Comparison of ENCODE assay signal across 1 cellular context in the genomic region with DNA sequence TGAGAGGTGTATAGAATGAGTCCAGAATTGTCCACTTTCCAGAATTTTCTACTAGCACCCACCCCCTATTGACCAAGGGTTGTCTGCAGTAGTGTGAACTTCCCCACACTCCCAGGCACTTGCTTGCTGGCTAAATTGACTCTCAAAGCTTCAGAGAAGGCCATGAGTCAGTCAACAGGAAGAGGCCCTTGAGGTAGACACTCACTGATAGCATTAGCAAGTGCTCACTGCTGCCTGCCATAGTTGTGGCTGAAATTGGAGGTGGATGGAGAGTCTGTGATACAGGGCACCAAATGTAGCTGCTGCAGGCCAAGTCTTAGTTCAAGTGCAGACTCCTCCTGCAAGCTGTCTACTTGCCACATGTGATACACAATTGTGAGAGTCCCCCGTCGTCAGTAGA.
TF ChIP-seq lines count a peak whose summit lies in the region.

No MANE protein-coding gene starts in this region.

TF ChIP-seq in GM23338, 12 proteins besides CTCF, POLR2A, EP300 and RAD21 (continued from another document):
- TF ChIP-seq, protein P1, sequence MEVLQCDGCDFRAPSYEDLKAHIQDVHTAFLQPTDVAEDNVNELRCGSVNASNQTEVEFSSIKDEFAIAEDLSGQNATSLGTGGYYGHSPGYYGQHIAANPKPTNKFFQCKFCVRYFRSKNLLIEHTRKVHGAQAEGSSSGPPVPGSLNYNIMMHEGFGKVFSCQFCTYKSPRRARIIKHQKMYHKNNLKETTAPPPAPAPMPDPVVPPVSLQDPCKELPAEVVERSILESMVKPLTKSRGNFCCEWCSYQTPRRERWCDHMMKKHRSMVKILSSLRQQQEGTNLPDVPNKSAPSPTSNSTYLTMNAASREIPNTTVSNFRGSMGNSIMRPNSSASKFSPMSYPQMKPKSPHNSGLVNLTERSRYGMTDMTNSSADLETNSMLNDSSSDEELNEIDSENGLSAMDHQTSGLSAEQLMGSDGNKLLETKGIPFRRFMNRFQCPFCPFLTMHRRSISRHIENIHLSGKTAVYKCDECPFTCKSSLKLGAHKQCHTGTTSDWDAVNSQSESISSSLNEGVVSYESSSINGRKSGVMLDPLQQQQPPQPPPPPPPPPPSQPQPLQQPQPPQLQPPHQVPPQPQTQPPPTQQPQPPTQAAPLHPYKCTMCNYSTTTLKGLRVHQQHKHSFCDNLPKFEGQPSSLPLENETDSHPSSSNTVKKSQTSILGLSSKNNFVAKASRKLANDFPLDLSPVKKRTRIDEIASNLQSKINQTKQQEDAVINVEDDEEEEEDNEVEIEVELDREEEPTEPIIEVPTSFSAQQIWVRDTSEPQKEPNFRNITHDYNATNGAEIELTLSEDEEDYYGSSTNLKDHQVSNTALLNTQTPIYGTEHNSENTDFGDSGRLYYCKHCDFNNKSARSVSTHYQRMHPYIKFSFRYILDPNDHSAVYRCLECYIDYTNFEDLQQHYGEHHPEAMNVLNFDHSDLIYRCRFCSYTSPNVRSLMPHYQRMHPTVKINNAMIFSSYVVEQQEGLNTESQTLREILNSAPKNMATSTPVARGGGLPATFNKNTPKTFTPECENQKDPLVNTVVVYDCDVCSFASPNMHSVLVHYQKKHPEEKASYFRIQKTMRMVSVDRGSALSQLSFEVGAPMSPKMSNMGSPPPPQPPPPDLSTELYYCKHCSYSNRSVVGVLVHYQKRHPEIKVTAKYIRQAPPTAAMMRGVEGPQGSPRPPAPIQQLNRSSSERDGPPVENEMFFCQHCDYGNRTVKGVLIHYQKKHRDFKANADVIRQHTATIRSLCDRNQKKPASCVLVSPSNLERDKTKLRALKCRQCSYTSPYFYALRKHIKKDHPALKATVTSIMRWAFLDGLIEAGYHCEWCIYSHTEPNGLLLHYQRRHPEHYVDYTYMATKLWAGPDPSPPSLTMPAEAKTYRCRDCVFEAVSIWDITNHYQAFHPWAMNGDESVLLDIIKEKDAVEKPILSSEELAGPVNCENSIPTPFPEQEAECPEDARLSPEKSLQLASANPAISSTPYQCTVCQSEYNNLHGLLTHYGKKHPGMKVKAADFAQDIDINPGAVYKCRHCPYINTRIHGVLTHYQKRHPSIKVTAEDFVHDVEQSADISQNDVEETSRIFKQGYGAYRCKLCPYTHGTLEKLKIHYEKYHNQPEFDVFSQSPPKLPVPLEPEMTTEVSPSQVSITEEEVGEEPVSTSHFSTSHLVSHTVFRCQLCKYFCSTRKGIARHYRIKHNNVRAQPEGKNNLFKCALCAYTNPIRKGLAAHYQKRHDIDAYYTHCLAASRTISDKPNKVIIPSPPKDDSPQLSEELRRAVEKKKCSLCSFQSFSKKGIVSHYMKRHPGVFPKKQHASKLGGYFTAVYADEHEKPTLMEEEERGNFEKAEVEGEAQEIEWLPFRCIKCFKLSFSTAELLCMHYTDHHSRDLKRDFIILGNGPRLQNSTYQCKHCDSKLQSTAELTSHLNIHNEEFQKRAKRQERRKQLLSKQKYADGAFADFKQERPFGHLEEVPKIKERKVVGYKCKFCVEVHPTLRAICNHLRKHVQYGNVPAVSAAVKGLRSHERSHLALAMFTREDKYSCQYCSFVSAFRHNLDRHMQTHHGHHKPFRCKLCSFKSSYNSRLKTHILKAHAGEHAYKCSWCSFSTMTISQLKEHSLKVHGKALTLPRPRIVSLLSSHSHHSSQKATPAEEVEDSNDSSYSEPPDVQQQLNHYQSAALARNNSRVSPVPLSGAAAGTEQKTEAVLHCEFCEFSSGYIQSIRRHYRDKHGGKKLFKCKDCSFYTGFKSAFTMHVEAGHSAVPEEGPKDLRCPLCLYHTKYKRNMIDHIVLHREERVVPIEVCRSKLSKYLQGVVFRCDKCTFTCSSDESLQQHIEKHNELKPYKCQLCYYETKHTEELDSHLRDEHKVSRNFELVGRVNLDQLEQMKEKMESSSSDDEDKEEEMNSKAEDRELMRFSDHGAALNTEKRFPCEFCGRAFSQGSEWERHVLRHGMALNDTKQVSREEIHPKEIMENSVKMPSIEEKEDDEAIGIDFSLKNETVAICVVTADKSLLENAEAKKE (CRISPR knock-in tag; IDR thresholded peaks at IDR 0.05), result no peak
- TF ChIP-seq CREB1 (CRISPR knock-in tag; IDR thresholded peaks at IDR 0.05; ENCODE audit: low read depth) (no peak), EZH2 (IDR thresholded peaks at IDR 0.05; ENCODE audit: low read depth, unreplicated experiment) (no peak)
